26 cellular contexts compared by ENCODE assay signal in the genomic region with DNA sequence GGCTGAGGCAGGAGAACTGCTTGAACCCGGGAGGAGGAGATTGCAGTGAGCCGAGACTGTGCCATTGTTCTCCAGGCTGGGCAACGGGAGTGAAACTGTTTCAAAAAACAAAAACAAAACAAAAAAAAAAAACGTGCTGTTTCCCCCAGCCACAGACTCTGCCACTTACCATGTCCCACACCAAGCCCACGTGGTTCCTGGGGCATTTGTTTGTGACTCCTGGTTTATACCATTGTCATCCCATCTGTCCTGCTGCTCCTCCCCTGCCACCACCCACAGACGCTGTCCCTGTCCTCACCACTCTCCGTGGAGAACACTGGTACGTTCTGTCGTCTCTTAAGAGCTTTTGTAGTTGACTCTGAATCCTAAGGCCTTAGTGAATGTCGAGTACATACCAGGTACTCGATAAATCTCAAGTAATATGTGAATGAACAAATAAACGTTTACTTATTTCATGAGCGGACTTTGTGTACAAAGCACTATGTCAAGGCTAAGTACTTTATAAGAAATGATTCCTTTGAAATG. TPM values are rescaled to one million over a fixed set of nuclear protein-coding genes. Genes with fewer than 3 reads are reported as not detected.
"Had no signal": no experiment of that assay in that cellular context is flagged by ENCODE, and none has a peak within 500 bp of the region (broad histone marks: within the 10 kb centered on the region; RNA-seq: fewer than 3 reads in every experiment).

No MANE protein-coding gene starts in this region.

- H3K36me3 ChIP-seq: Peyer's patch, SJCRH30 had no signal

- H3K27ac ChIP-seq: KMS-11, Peyer's patch, RWPE1, SJCRH30, VCaP had no signal

- H3K4me1 ChIP-seq: Peyer's patch, SJCRH30 had no signal

- ATAC-seq: activated CD4-positive, alpha-beta T cell treated with anti-CD3 and anti-CD28 coated beads for 36 hours; activated T-helper 17 cell treated with anti-CD3 and anti-CD28 coated beads, Interleukin-2, amount 50 U/mL, for 72 hours had no signal

- H3K27me3 ChIP-seq: Peyer's patch, SJCRH30 had no signal

- DNase-seq: activated CD4-positive, alpha-beta memory T cell treated with anti-CD3 and anti-CD28 coated beads, Interleukin-2, amount 10 ng/mL, durations not matched to agents 7 days and 5 days; activated CD4-positive, alpha-beta T cell treated with anti-CD3 and anti-CD28 coated beads for 36 hours; activated CD4-positive, alpha-beta T cell treated with anti-CD3 and anti-CD28 coated beads, Interleukin-2, amount 50 U/mL, for 1 hour; activated gamma-delta T cell; activated naive CD4-positive, alpha-beta T cell treated with anti-CD3 and anti-CD28 coated beads for 36 hours; activated T-cell treated with anti-CD3 and anti-CD28 coated beads for 4 hours; activated T-cell treated with anti-CD3 and anti-CD28 coated beads, Interleukin-2, amount 50 U/mL, for 48 hours; amygdala; NCI-H1105; NCI-H1436; NCI-H1694 treated with DMSO at 0.1 percent for 48 hours; NCI-H2171; NCI-H2227 treated with DMSO at 0.1 percent for 48 hours; NCI-H510A; NCI-H526 treated with DMSO at 0.1 percent for 48 hours; NCI-H82; Right ventricle myocardium superior; SK-N-SH; T-helper 1 cell had no signal

- H3K4me3 ChIP-seq: Peyer's patch, SJCRH30 had no signal

- H3K9me3 ChIP-seq: Peyer's patch, SJCRH30, SK-N-SH had no signal

RNA-seq across cellular contexts. Expression of a gene that starts 48.0 kb away (rescaled TPM):
- total RNA-seq: activated CD4-positive, alpha-beta memory T cell treated with anti-CD3 and anti-CD28 coated beads, Interleukin-2, amount 10 ng/mL, durations not matched to agents 7 days and 5 days; activated naive CD4-positive, alpha-beta T cell treated with anti-CD3 and anti-CD28 coated beads for 36 hours; T-helper 2 cell treated with Interferon-gamma antibody and Interleukin-4, amounts not matched to agents 100 ng/mL and 5 ng/mL, for 36 hours had no signal
